Comparison of ENCODE assay signal across 17 cellular contexts in the genomic region with DNA sequence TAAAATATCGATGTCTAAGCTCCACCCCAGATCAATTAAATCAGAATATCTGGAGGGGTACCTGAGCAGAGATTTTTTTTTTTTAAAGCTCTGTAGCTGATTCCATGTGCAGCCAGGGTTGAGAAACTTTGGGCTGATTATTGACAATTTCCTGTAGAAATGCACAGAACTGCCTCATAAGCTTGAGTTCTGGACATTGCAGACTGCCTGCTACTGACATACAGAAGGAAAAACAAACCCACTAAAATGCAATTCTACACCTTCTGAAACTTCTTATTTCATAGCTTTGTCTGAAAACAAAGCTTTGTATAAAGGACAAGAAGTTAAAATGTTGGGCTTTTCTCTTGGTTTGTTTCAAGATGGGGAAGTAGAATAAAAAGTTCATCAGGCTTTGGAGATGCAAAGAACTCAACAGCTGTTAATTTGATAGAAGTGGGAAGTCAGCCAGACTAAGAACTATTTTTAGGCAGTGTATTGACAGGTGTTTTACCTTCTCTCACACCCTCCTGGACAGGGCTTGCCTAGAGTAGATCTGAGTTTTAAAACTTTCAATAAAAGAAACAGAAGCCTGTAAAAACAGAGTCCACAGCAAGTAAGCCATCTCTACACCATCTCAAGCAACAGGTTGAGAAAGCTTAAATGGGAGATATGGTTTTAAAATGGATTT.
DNase-seq lines count a peak whose midpoint lies in the region; ATAC-seq and TF ChIP-seq lines count a peak whose summit lies in the region.
"Had no signal": no experiment of that assay in that cellular context is flagged by ENCODE, and none has a peak within 500 bp of the region (broad histone marks: within the 10 kb centered on the region; RNA-seq: fewer than 3 reads in every experiment).

No MANE protein-coding gene starts in this region.

- CTCF ChIA-PET in GM10248 (lab: Yijun Ruan, JAX) = interaction anchor here (0.9 to 1.8 kb wide), 3 partner anchors 8 to 76 kb away, joined by 3 to 4 read pairs (median 4); no protein-coding TSS in a partner anchor

- POLR2A ChIA-PET in GM10248 (lab: Yijun Ruan, JAX) = no interaction called here

- no peak overlapping the region for H3K27ac Mint-ChIP-seq in activated T-cell treated with anti-CD3 and anti-CD28 coated beads, Interleukin-2, amount 50 U/mL, for 24 hours
- H3K27ac Mint-ChIP-seq: activated T-helper 1 cell treated with anti-CD3 and anti-CD28 coated beads, Interleukin-12 subunit alpha, Interleukin-12 subunit beta, Interleukin-2, Interleukin-4 antibody, amounts not matched to agents 30 ng/mL and 10 ng/mL and 1 ng/mL, durations not matched to agents 14 hours and 24 hours and 36 hours; stimulated activated naive CD8-positive, alpha-beta T cell treated with anti-CD3 and anti-CD28 coated beads, Interleukin-15, Interleukin-2, amounts not matched to agents 100 ng/mL and 50 ng/mL, for 24 hours had no signal

- H3K4me1 Mint-ChIP-seq in activated T-cell treated with anti-CD3 and anti-CD28 coated beads, Interleukin-2, amount 50 U/mL, for 24 hours (ENCODE audit: low read depth) = no peaks in the 10 kb centered on the region

- no peak overlapping the region for H3K4me3 ChIP-seq in H7 (ENCODE audit: insufficient read depth, low read depth, low read length)
- H3K4me3 ChIP-seq: coronary artery, GM23248, K562, sigmoid colon had no signal

- H3K36me3 Mint-ChIP-seq in activated T-cell treated with anti-CD3 and anti-CD28 coated beads, Interleukin-2, amount 50 U/mL, for 24 hours (ENCODE audit: low read depth) = no peaks in the 10 kb centered on the region

- H3K9me3 Mint-ChIP-seq in activated T-cell treated with anti-CD3 and anti-CD28 coated beads, Interleukin-2, amount 50 U/mL, for 24 hours = peaks cover 3% of the 10 kb centered on the region
- H3K9me3 Mint-ChIP-seq: activated T-helper 1 cell treated with anti-CD3 and anti-CD28 coated beads, Interleukin-12 subunit alpha, Interleukin-12 subunit beta, Interleukin-2, Interleukin-4 antibody, amounts not matched to agents 30 ng/mL and 10 ng/mL and 1 ng/mL, durations not matched to agents 14 hours and 24 hours and 36 hours; stimulated activated naive CD8-positive, alpha-beta T cell treated with anti-CD3 and anti-CD28 coated beads, Interleukin-15, Interleukin-2, amounts not matched to agents 100 ng/mL and 50 ng/mL, for 24 hours had no signal

- TF ChIP-seq CTCF in GM10248 (IDR thresholded peaks at IDR 0.05; ENCODE audit: control extremely low read depth, extremely low read depth, low read depth, missing control alignments) = no peak

- DNase-seq in GM10248 (ENCODE audit: extremely low spot score) = peak; percentile 8
- peak; percentile 31 for DNase-seq in NCI-H1105 (lab: John Stamatoyannopoulos, UW)
- DNase-seq in iPS-NIHi11 (ENCODE audit: low spot score) = no peak
- no peak for DNase-seq in H7
- DNase-seq in activated T-cell treated with anti-CD3 and anti-CD28 coated beads, Interleukin-2, amount 50 U/mL, for 24 hours = no peak
- no peak for DNase-seq in NCI-H1417 treated with DMSO at 0.1 percent for 48 hours (lab: John Stamatoyannopoulos, UW)
- DNase-seq: erythroblast, GM23248, left ventricle myocardium superior, NCI-H2081, sigmoid colon had no signal

- H3K27me3 Mint-ChIP-seq in activated T-cell treated with anti-CD3 and anti-CD28 coated beads, Interleukin-2, amount 50 U/mL, for 24 hours = no peaks in the 10 kb centered on the region
- H3K27me3 Mint-ChIP-seq: stimulated activated naive CD8-positive, alpha-beta T cell treated with anti-CD3 and anti-CD28 coated beads, Interleukin-15, Interleukin-2, amounts not matched to agents 100 ng/mL and 50 ng/mL, for 24 hours had no signal

- H3K27me3 ChIP-seq in H7 (ENCODE audit: control insufficient read depth, insufficient read depth, low read length) = no peaks in the 10 kb centered on the region
- H3K27me3 ChIP-seq: sigmoid colon had no signal

- peak; percentile 54 for ATAC-seq in GM19438 (IDR thresholded peaks at IDR 0.05; ENCODE audit: low read depth, unreplicated experiment)
- peak; percentile 68 for ATAC-seq in HG02763 (IDR thresholded peaks at IDR 0.05; ENCODE audit: unreplicated experiment)
- ATAC-seq: K562, left ventricle myocardium superior had no signal

- H3K4me3 Mint-ChIP-seq in activated T-cell treated with anti-CD3 and anti-CD28 coated beads, Interleukin-2, amount 50 U/mL, for 24 hours = no peak overlapping the region
- H3K4me3 Mint-ChIP-seq: activated T-helper 1 cell treated with anti-CD3 and anti-CD28 coated beads, Interleukin-12 subunit alpha, Interleukin-12 subunit beta, Interleukin-2, Interleukin-4 antibody, amounts not matched to agents 30 ng/mL and 10 ng/mL and 1 ng/mL, durations not matched to agents 14 hours and 24 hours and 36 hours; stimulated activated naive CD8-positive, alpha-beta T cell treated with anti-CD3 and anti-CD28 coated beads, Interleukin-15, Interleukin-2, amounts not matched to agents 100 ng/mL and 50 ng/mL, for 24 hours had no signal

- no peaks in the 10 kb centered on the region for H3K36me3 ChIP-seq in H7 (replicated peaks; ENCODE audit: control insufficient read depth, insufficient read depth, low read length)
- H3K36me3 ChIP-seq: sigmoid colon had no signal

Comparison
In these comparisons a context has a peak if more than half of its experiments do, and no peak if none do; other contexts are left out.
1. DNase-seq: peak in GM10248 (single experiment) and NCI-H1105 (single experiment); none in iPS-NIHi11 (single experiment), H7 (single experiment), activated T-cell treated with anti-CD3 and anti-CD28 coated beads, Interleukin-2, amount 50 U/mL, for 24 hours (single experiment) and NCI-H1417 treated with DMSO at 0.1 percent for 48 hours (single experiment).